Comparison of ENCODE assay signal across 1 cellular context in the genomic region with DNA sequence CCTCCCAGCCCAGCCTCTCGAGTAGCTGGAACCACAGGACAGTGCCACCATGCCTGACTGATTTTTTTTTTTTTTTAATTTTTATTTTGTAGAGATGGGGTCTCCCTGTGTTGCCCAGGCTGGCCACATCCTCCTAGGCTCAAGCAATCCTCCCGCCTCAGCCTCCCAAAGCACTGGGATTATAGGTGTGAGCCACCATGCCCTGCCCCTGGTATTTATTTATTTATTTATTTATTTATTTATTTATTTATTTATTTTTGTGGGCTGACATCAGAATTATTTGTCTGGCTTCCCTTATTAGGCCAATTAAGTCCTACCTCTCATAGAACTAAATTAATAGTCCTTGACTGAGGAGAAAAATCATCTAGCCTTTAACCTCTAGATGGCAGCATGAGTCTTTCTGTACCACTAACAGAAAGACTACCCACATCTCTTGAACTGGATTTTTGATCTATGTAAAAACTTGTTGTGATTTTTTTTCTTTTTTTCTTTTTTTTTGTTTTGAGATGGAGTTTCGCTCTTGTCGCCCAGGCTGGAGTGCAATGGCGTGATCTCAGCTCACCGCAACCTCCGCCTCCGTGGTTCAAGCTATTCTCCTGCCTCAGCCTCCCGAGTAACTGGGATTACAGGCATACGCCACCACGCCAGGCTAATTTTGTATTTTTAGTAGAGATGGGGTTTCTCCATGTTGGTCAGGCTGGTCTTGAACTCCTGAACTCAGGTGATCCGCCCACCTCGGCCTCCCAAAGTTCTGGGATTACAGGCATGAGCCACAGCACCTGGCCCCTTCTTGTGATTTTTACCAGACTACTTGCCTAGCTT.
TF ChIP-seq lines count a peak whose summit lies in the region.

No MANE protein-coding gene starts in this region.

TF ChIP-seq in WTC11, 78 proteins besides CTCF, POLR2A, EP300 and RAD21:
- TF ChIP-seq GTF2I (CRISPR knock-in tag; conservative IDR thresholded peaks at IDR 0.05) = 0 out of 2 replicates have a peak, but pooled peaks have one; percentile 43
- TF ChIP-seq ZNF121 (CRISPR knock-in tag; IDR thresholded peaks at IDR 0.05) = peak; percentile 77; the same call in 1 of the 2 replicates
